16 cellular contexts compared by ENCODE assay signal in the genomic region with DNA sequence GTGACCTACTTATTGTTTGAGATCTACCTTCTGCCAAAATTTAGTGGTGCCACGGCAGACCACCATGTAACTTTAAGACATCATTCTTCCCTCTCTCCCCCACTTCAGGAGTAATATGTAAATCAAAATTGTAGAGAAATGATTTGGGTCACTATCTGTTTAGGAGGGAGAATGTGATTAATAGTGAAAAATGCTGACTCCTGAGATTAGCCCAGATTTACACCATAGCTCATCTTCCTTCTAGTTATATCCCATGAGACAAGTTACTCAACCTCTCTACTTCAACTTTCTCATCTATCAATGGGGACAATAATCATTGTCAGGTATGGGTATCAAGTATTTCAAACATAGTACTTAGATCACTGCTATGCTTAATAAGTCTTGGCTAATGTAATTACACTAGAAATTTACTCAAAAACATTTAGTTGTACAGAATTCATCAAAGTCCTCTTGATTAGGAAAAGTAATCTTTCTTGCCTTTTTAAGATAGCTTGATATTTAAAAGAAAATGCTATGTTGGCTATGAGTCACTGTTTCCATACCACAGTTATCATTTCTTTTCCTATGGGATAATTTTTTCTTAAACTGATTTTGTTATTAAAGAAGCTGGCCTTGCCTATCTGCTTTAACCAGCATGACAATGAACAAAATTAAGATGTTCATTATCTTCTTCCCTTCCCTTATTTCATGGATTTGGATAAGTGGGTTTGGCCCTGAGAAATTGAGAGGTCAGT.
DNase-seq lines count a peak whose midpoint lies in the region; TF ChIP-seq lines count a peak whose summit lies in the region.
"Had no signal": no experiment of that assay in that cellular context is flagged by ENCODE, and none has a peak within 500 bp of the region (broad histone marks: within the 10 kb centered on the region; RNA-seq: fewer than 3 reads in every experiment).

No MANE protein-coding gene starts in this region.

- H3K27ac Mint-ChIP-seq in CD4-positive, alpha-beta memory T cell = no peak overlapping the region
- H3K27ac Mint-ChIP-seq: CD8-positive, alpha-beta T cell; HFFc6 had no signal

- no peaks in the 10 kb centered on the region for H3K27me3 Mint-ChIP-seq in CD4-positive, alpha-beta memory T cell

- no peaks in the 10 kb centered on the region for H3K36me3 ChIP-seq in CD4-positive, alpha-beta memory T cell (ENCODE audit: insufficient read depth, low read length)
- H3K36me3 ChIP-seq: BE2C had no signal

- peak; percentile 6 for DNase-seq in EH (ENCODE audit: low read depth)
- peak; percentile 17 for DNase-seq in amniotic epithelial cell (ENCODE audit: low read depth)
- DNase-seq in fibroblast of pulmonary artery (ENCODE audit: low read depth) = peak; percentile 20
- no peak for DNase-seq in CD4-positive, alpha-beta memory T cell
- DNase-seq in midbrain (lab: John Stamatoyannopoulos, UW) = no peak
- no peak for DNase-seq in HUDEP-2 (lab: John Stamatoyannopoulos, UW; ENCODE audit: unreplicated experiment in 76 of 76)
- DNase-seq in activated effector memory CD4-positive, alpha-beta T cell treated with Interleukin-2 at 50 U/mL for 16 hours = no peak
- DNase-seq: BE2C; CD8-positive, alpha-beta T cell; COR-L47; DMS153; DMS79 treated with DMSO at 0.1 percent for 48 hours; GF-D8; HCEC 1CT; HFFc6 had no signal

- no peak overlapping the region for H3K4me3 ChIP-seq in fibroblast of pulmonary artery (replicated peaks; ENCODE audit: low read depth, low read length)
- H3K4me3 ChIP-seq in CD4-positive, alpha-beta memory T cell (ENCODE audit: low read length in 2 of 2) = no peak overlapping the region

- no peaks in the 10 kb centered on the region for H3K4me1 ChIP-seq in CD4-positive, alpha-beta memory T cell (ENCODE audit: insufficient read depth, low read length)
- H3K4me1 ChIP-seq: BE2C had no signal

- TF ChIP-seq CTCF in fibroblast of pulmonary artery (IDR thresholded peaks at IDR 0.05; ENCODE audit: low read length, missing control alignments) = no peak

- no peaks in the 10 kb centered on the region for H3K4me1 Mint-ChIP-seq in CD4-positive, alpha-beta memory T cell

- no peaks in the 10 kb centered on the region for H3K9me3 ChIP-seq in CD4-positive, alpha-beta memory T cell (ENCODE audit: control insufficient read depth in 1 of 2, low read length in 2 of 2)
- H3K9me3 ChIP-seq: BE2C had no signal

- no peaks in the 10 kb centered on the region for H3K27me3 ChIP-seq in CD4-positive, alpha-beta memory T cell (ENCODE audit: insufficient read depth, low read length)
- H3K27me3 ChIP-seq: BE2C had no signal

- peaks cover 0 to 5% (median 0%) of the 10 kb centered on the region in 8 donors for H3K9me3 Mint-ChIP-seq in CD4-positive, alpha-beta memory T cell
- H3K9me3 Mint-ChIP-seq: CD8-positive, alpha-beta T cell; HFFc6 had no signal

- no peaks in the 10 kb centered on the region for H3K36me3 Mint-ChIP-seq in CD4-positive, alpha-beta memory T cell
- H3K36me3 Mint-ChIP-seq: CD8-positive, alpha-beta T cell had no signal

- no peak overlapping the region for H3K4me3 Mint-ChIP-seq in CD4-positive, alpha-beta memory T cell
- H3K4me3 Mint-ChIP-seq: CD8-positive, alpha-beta T cell; HFFc6 had no signal

- POLR2A ChIA-PET in CD4-positive, alpha-beta memory T cell (lab: Charles Lee; ENCODE audit: partially characterized antibody) = no interaction called here

- CTCF ChIA-PET in CD4-positive, alpha-beta memory T cell (lab: Charles Lee; ENCODE audit: partially characterized antibody) = no interaction called here

- no peak overlapping the region for H3K27ac ChIP-seq in CD4-positive, alpha-beta memory T cell (ENCODE audit: low read depth, low read length)
- H3K27ac ChIP-seq: C4-2B had no signal

- intact Hi-C loops in CD4-positive, alpha-beta memory T cell (cut with micrococcal nuclease) = no loop called here

Comparison
In these comparisons a context has a peak if more than half of its experiments do, and no peak if none do; other contexts are left out.
1. DNase-seq: peak in EH (single experiment), amniotic epithelial cell (single experiment) and fibroblast of pulmonary artery (single experiment); none in CD4-positive, alpha-beta memory T cell (0 of 5), midbrain (single experiment), HUDEP-2 (0 of 76) and activated effector memory CD4-positive, alpha-beta T cell treated with Interleukin-2 at 50 U/mL for 16 hours (single experiment).